Comparison of ENCODE assay signal across 12 cellular contexts in the genomic region with DNA sequence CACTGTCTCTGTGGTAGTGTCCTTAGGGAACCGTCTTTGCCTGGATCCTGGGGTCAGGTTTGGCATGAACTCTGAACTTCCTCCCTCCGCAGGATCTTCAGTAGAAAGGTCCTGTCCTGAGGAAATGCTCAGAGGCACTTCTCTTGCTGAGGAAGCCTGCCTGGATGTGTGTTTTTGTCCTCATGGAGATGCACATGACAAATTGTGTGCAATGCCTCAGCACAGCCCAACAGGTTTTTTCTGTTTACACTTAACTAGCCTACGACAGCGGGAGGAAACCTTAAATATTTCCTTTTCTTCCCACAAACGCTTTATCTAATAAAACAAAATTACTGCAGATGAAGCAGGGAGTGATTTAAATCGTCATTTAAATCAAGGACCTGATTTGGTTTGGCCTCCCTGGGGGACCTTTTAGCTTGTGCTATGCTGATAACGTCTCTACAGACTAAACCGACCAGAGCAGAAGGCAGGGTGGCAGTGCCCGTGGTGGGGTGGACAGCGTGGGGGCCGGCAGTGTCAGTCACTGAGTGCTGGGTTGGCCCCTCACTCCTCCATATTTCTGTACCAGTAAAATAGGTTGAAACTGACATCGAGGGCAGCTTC. TPM values are rescaled to one million over a fixed set of nuclear protein-coding genes. Genes with fewer than 3 reads are reported as not detected.
DNase-seq lines count a peak whose midpoint lies in the region; ATAC-seq, FAIRE-seq and TF ChIP-seq lines count a peak whose summit lies in the region.
"Had no signal": no experiment of that assay in that cellular context is flagged by ENCODE, and none has a peak within 500 bp of the region (broad histone marks: within the 10 kb centered on the region; RNA-seq: fewer than 3 reads in every experiment).

No MANE protein-coding gene starts in this region.

- TF ChIP-seq CTCF in NB4 (IDR thresholded peaks at IDR 0.05; ENCODE audit: low read depth, low read length) (no peak), bronchial epithelial cell (IDR thresholded peaks at IDR 0.05; ENCODE audit: insufficient read depth, low read length, severe bottlenecking) (no peak), thyroid gland (IDR thresholded peaks at IDR 0.05) (no peak)

- H3K9me3 Mint-ChIP-seq in activated CD8-positive, alpha-beta memory T cell treated with anti-CD3 and anti-CD28 coated beads, Interleukin-2, amount 10 ng/mL, durations not matched to agents 7 days and 5 days (ENCODE audit: low read depth): no peaks in the 10 kb centered on the region
- H3K9me3 Mint-ChIP-seq in activated T-cell treated with anti-CD3 and anti-CD28 coated beads, Interleukin-2, amount 50 U/mL, for 24 hours: no peaks in the 10 kb centered on the region
- H3K9me3 Mint-ChIP-seq: activated naive CD4-positive, alpha-beta T cell treated with anti-CD3 and anti-CD28 coated beads, Interleukin-2, amount 10 ng/mL, durations not matched to agents 7 days and 5 days; natural killer cell had no signal

- intact Hi-C loops in thyroid gland (cut with DNase I): no loop called here

- H3K4me3 ChIP-seq in NB4 (ENCODE audit: low read depth, low read length): no peak overlapping the region
- H3K4me3 ChIP-seq in bronchial epithelial cell (ENCODE audit: low read depth, low read length): no peak overlapping the region
- H3K4me3 ChIP-seq in thyroid gland (replicated peaks in 1 of 3): no peak overlapping the region

- H3K27me3 ChIP-seq in bronchial epithelial cell (ENCODE audit: control insufficient read depth, insufficient read depth, low read length) (no peaks in the 10 kb centered on the region), thyroid gland (no peaks in the 10 kb centered on the region)

- H3K36me3 ChIP-seq in bronchial epithelial cell (ENCODE audit: control insufficient read depth, insufficient read depth, low read length) (no peaks in the 10 kb centered on the region), thyroid gland (no peaks in the 10 kb centered on the region)

- H3K27ac ChIP-seq in thyroid gland: peak overlapping the region in 2 of 3 donors; percentile 41 to 73

- H3K4me1 ChIP-seq in thyroid gland: peaks cover 15 to 21% of the 10 kb centered on the region in 2 donors

- H3K9me3 ChIP-seq in thyroid gland: no peaks in the 10 kb centered on the region

- H3K27ac Mint-ChIP-seq in activated CD8-positive, alpha-beta memory T cell treated with anti-CD3 and anti-CD28 coated beads, Interleukin-2, amount 10 ng/mL, durations not matched to agents 7 days and 5 days: no peak overlapping the region
- no peak overlapping the region for H3K27ac Mint-ChIP-seq in activated T-cell treated with anti-CD3 and anti-CD28 coated beads, Interleukin-2, amount 50 U/mL, for 24 hours
- H3K27ac Mint-ChIP-seq: activated naive CD4-positive, alpha-beta T cell treated with anti-CD3 and anti-CD28 coated beads, Interleukin-2, amount 10 ng/mL, durations not matched to agents 7 days and 5 days had no signal

- no peaks in the 10 kb centered on the region for H3K36me3 Mint-ChIP-seq in activated CD8-positive, alpha-beta memory T cell treated with anti-CD3 and anti-CD28 coated beads, Interleukin-2, amount 10 ng/mL, durations not matched to agents 7 days and 5 days
- H3K36me3 Mint-ChIP-seq in activated T-cell treated with anti-CD3 and anti-CD28 coated beads, Interleukin-2, amount 50 U/mL, for 24 hours (ENCODE audit: low read depth): no peaks in the 10 kb centered on the region
- H3K36me3 Mint-ChIP-seq: activated naive CD4-positive, alpha-beta T cell treated with anti-CD3 and anti-CD28 coated beads, Interleukin-2, amount 10 ng/mL, durations not matched to agents 7 days and 5 days; natural killer cell had no signal

- TF ChIP-seq POLR2A in NB4 (IDR thresholded peaks at IDR 0.05; ENCODE audit: extremely low read depth, insufficient read length) (no peak), thyroid gland (IDR thresholded peaks at IDR 0.05) (no peak)

- no peaks in the 10 kb centered on the region for H3K4me1 Mint-ChIP-seq in activated CD8-positive, alpha-beta memory T cell treated with anti-CD3 and anti-CD28 coated beads, Interleukin-2, amount 10 ng/mL, durations not matched to agents 7 days and 5 days
- H3K4me1 Mint-ChIP-seq in activated T-cell treated with anti-CD3 and anti-CD28 coated beads, Interleukin-2, amount 50 U/mL, for 24 hours (ENCODE audit: low read depth): no peaks in the 10 kb centered on the region
- H3K4me1 Mint-ChIP-seq: activated naive CD4-positive, alpha-beta T cell treated with anti-CD3 and anti-CD28 coated beads, Interleukin-2, amount 10 ng/mL, durations not matched to agents 7 days and 5 days had no signal

- no peak overlapping the region for H3K4me3 Mint-ChIP-seq in activated CD8-positive, alpha-beta memory T cell treated with anti-CD3 and anti-CD28 coated beads, Interleukin-2, amount 10 ng/mL, durations not matched to agents 7 days and 5 days
- no peak overlapping the region for H3K4me3 Mint-ChIP-seq in activated T-cell treated with anti-CD3 and anti-CD28 coated beads, Interleukin-2, amount 50 U/mL, for 24 hours
- H3K4me3 Mint-ChIP-seq: activated naive CD4-positive, alpha-beta T cell treated with anti-CD3 and anti-CD28 coated beads, Interleukin-2, amount 10 ng/mL, durations not matched to agents 7 days and 5 days; natural killer cell had no signal

- H3K27me3 Mint-ChIP-seq in activated CD8-positive, alpha-beta memory T cell treated with anti-CD3 and anti-CD28 coated beads, Interleukin-2, amount 10 ng/mL, durations not matched to agents 7 days and 5 days: no peaks in the 10 kb centered on the region
- H3K27me3 Mint-ChIP-seq in activated T-cell treated with anti-CD3 and anti-CD28 coated beads, Interleukin-2, amount 50 U/mL, for 24 hours: no peaks in the 10 kb centered on the region

- ATAC-seq in left lobe of liver (peak; percentile 32), HG02571 (IDR thresholded peaks at IDR 0.05; ENCODE audit: unreplicated experiment) (no peak)
- no peak for ATAC-seq in activated CD8-positive, alpha-beta memory T cell treated with anti-CD3 and anti-CD28 coated beads, Interleukin-2, amount 10 ng/mL, durations not matched to agents 7 days and 5 days
- ATAC-seq: natural killer cell had no signal

- CTCF ChIA-PET in activated CD8-positive, alpha-beta memory T cell treated with anti-CD3 and anti-CD28 coated beads, Interleukin-2, amount 10 ng/mL, durations not matched to agents 7 days and 5 days (lab: Charles Lee): interaction anchor here (1.2 kb wide), 1 partner anchor 12 kb away, joined by 4 read pairs; no protein-coding TSS in a partner anchor

- whole genome bisulfite sequencing in thyroid gland, 2 donors: 48 to 54% methylated on average over 12 of the region's 12 CpGs

- FAIRE-seq in bronchial epithelial cell (lab: Jason Lieb, UNC): no peak

- peak; percentile 48 for DNase-seq in NB4 (ENCODE audit: low read depth)
- DNase-seq in bronchial epithelial cell (ENCODE audit: low read depth): peak; percentile 52
- DNase-seq in left lobe of liver (ENCODE audit: low spot score): no peak
- peak in 1 of 2 donors; percentile 18 for DNase-seq in thyroid gland
- DNase-seq in activated CD8-positive, alpha-beta memory T cell treated with anti-CD3 and anti-CD28 coated beads, Interleukin-2, amount 10 ng/mL, durations not matched to agents 7 days and 5 days: no peak
- DNase-seq in activated T-cell treated with anti-CD3 and anti-CD28 coated beads, Interleukin-2, amount 50 U/mL, for 24 hours: no peak
- no peak for DNase-seq in NCI-H69 (lab: John Stamatoyannopoulos, UW)
- DNase-seq: activated naive CD4-positive, alpha-beta T cell treated with anti-CD3 and anti-CD28 coated beads, Interleukin-2, amount 10 ng/mL, durations not matched to agents 7 days and 5 days; foreskin melanocyte; natural killer cell; NCI-H2081 had no signal

RNA-seq across cellular contexts. Expression of a gene that starts 18.5 kb away (rescaled TPM):
- total RNA-seq in bronchial epithelial cell (9.7 and 10.2 TPM in 2 replicates), left lobe of liver (7.3 TPM), thyroid gland (10 to 100 TPM; 14.5 to 30.9 (median 21.4) TPM)
- total RNA-seq in activated CD8-positive, alpha-beta memory T cell treated with anti-CD3 and anti-CD28 coated beads, Interleukin-2, amount 10 ng/mL, durations not matched to agents 7 days and 5 days: 10 to 100 TPM; 28.2 to 33.4 TPM

RNA-seq across cellular contexts. Expression of a gene that starts 53.1 kb away (rescaled TPM):
- total RNA-seq in bronchial epithelial cell: 0.77 and 0.79 TPM in 2 replicates
- total RNA-seq in left lobe of liver: 4.2 TPM
- 1 to 10 TPM in 1 of 4 donors, under 1 TPM in 3; 0.78 to 4.3 (median 0.95) TPM for total RNA-seq in thyroid gland
- total RNA-seq in activated CD8-positive, alpha-beta memory T cell treated with anti-CD3 and anti-CD28 coated beads, Interleukin-2, amount 10 ng/mL, durations not matched to agents 7 days and 5 days: 1 to 10 TPM in 1 of 2 experiments, under 1 TPM in 1; 0.70 to 5.8 TPM
- total RNA-seq: natural killer cell had no signal

Comparison
In these comparisons a context has a peak if more than half of its experiments do, and no peak if none do; other contexts are left out.
1. DNase-seq: peak in NB4 (single experiment) and bronchial epithelial cell (single experiment); none in left lobe of liver (single experiment), activated CD8-positive, alpha-beta memory T cell treated with anti-CD3 and anti-CD28 coated beads, Interleukin-2, amount 10 ng/mL, durations not matched to agents 7 days and 5 days (single experiment), activated T-cell treated with anti-CD3 and anti-CD28 coated beads, Interleukin-2, amount 50 U/mL, for 24 hours (single experiment) and NCI-H69 (single experiment).